ENCODE assay signal across 31 cellular contexts in the genomic region with DNA sequence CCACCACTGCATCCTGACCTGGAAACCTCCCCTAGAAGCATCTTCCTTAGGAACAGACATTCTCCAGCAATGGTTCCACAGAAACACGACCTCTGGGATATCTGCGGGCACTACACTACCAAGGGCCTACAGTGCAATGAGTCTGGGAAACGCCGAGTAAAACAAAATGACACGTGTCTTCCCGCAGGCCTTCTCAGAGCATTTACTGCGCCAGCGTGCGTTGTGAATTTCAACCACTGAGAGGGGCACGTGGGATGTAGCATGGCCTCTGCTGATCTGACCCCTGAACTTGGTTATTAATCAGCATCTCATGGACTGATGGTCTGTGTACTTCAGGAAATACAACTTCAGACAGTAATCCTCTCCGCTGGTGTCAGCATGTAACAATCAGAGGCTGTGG.
"Had no signal": no experiment of that assay in that cellular context is flagged by ENCODE, and none has a peak within 500 bp of the region (broad histone marks: within the 10 kb centered on the region; RNA-seq: fewer than 3 reads in every experiment).

No MANE protein-coding gene starts in this region.

- H3K4me3 ChIP-seq: heart right ventricle, hepatocyte, lower lobe of right lung, neural progenitor cell, pancreas, prostate gland, skin epidermis, stomach, testis, thyroid gland, transverse colon, upper lobe of right lung had no signal

- H3K27ac ChIP-seq: heart right ventricle, hepatocyte, lower lobe of right lung, neural progenitor cell, neutrophil, pancreas, prostate gland, skin epidermis, stomach, testis, thyroid gland, transverse colon, upper lobe of right lung had no signal

- H3K4me2 ChIP-seq: hepatocyte, neural progenitor cell had no signal

- H3K27me3 ChIP-seq: heart right ventricle, hepatocyte, neural progenitor cell, pancreas, stomach, testis, thyroid gland, transverse colon, upper lobe of right lung had no signal

- ATAC-seq: heart right ventricle; left cardiac atrium; left lobe of liver; left ventricle myocardium superior; lower lobe of right lung; naive thymus-derived CD8-positive, alpha-beta T cell; pancreas; stimulated activated naive CD8-positive, alpha-beta T cell treated with anti-CD3 and anti-CD28 coated beads, Interleukin-15, Interleukin-2, amounts not matched to agents 100 U/mL and 50 U/mL, for 24 hours had no signal

- H3K4me1 Mint-ChIP-seq: naive thymus-derived CD8-positive, alpha-beta T cell; stimulated activated naive B cell treated with anti-CD40 and anti-IgM and Interleukin-4, amounts not matched to agents 10 μg/mL and 1 μg/mL and 100 μg/mL, for 72 hours had no signal

- H3K4me1 ChIP-seq: heart right ventricle, lower lobe of right lung, pancreas, prostate gland, stomach, thyroid gland, transverse colon, upper lobe of right lung had no signal

- H3K36me3 ChIP-seq: heart right ventricle, lower lobe of right lung, neural progenitor cell, neutrophil, pancreas, prostate gland, stomach, thyroid gland, transverse colon, upper lobe of right lung had no signal

- H2AFZ ChIP-seq: hepatocyte, neural progenitor cell had no signal

- FAIRE-seq: keratinocyte, pancreas had no signal

- DNase-seq: heart right ventricle; kidney glomerular epithelial cell; left cardiac atrium; left ventricle myocardium superior; lower lobe of right lung; mammary epithelial cell; mesenchymal stem cell; naive thymus-derived CD8-positive, alpha-beta T cell; occipital lobe; retina; right cardiac atrium; stimulated activated CD4-positive, alpha-beta T cell treated with anti-CD3 and anti-CD28 coated beads, Interleukin-12 subunit alpha, Interleukin-12 subunit beta, amount 100 ng/mL, for 4 hours; stimulated activated CD4-positive, alpha-beta T cell treated with anti-CD3 and anti-CD28 coated beads, Interleukin-15, amount 100 ng/mL, for 24 hours; stimulated activated CD4-positive, alpha-beta T cell treated with anti-CD3 and anti-CD28 coated beads, Interleukin-2, amount 100 ng/mL, for 24 hours; stimulated activated CD4-positive, alpha-beta T cell treated with anti-CD3 and anti-CD28 coated beads, Interleukin-4, amount 100 ng/mL, for 1 hour; stimulated activated naive B cell treated with anti-CD40 and anti-IgM and Interleukin-4, amounts not matched to agents 10 μg/mL and 1 μg/mL and 100 μg/mL, for 72 hours; stimulated activated naive CD8-positive, alpha-beta T cell treated with anti-CD3 and anti-CD28 coated beads, Interleukin-15, Interleukin-2, amounts not matched to agents 100 U/mL and 50 U/mL, for 24 hours; stomach; testis; thyroid gland; transverse colon had no signal

- H3K9me3 ChIP-seq: lower lobe of right lung, neutrophil, pancreas, prostate gland, testis, thyroid gland, transverse colon, upper lobe of right lung had no signal

- H3K79me2 ChIP-seq: hepatocyte had no signal

- H3K4me3 Mint-ChIP-seq: naive thymus-derived CD8-positive, alpha-beta T cell; nephron; neural progenitor cell; stimulated activated naive B cell treated with anti-CD40 and anti-IgM and Interleukin-4, amounts not matched to agents 10 μg/mL and 1 μg/mL and 100 μg/mL, for 72 hours had no signal

- H3K9ac ChIP-seq: neural progenitor cell had no signal

- H3K27ac Mint-ChIP-seq: naive thymus-derived CD8-positive, alpha-beta T cell; nephron; stimulated activated naive B cell treated with anti-CD40 and anti-IgM and Interleukin-4, amounts not matched to agents 10 μg/mL and 1 μg/mL and 100 μg/mL, for 72 hours had no signal
